10 cellular contexts compared by ENCODE assay signal in genomic region chr1:203644661-203645510, GRCh38. TPM values are rescaled to one million over a fixed set of nuclear protein-coding genes. Genes with fewer than 3 reads are reported as not detected.
DNase-seq lines count a peak whose midpoint lies in the region; ATAC-seq and TF ChIP-seq lines count a peak whose summit lies in the region.
"Had no signal": no experiment of that assay in that cellular context is flagged by ENCODE, and none has a peak within 500 bp of the region (broad histone marks: within the 10 kb centered on the region; RNA-seq: fewer than 3 reads in every experiment).

No MANE protein-coding gene starts in this region.

- H3K79me1 ChIP-seq in mesenchymal stem cell (replicated peaks; ENCODE audit: low read length, poor library complexity, severe bottlenecking): peaks cover 33% of the 10 kb centered on the region

- peaks cover 54% of the 10 kb centered on the region for H3K4me1 Mint-ChIP-seq in stimulated activated naive CD8-positive, alpha-beta T cell treated with anti-CD3 and anti-CD28 coated beads, Interleukin-15, Interleukin-2, amounts not matched to agents 100 ng/mL and 50 ng/mL, for 24 hours (ENCODE audit: low read depth)

- H3K9me3 Mint-ChIP-seq in stimulated activated naive CD8-positive, alpha-beta T cell treated with anti-CD3 and anti-CD28 coated beads, Interleukin-15, Interleukin-2, amounts not matched to agents 100 ng/mL and 50 ng/mL, for 24 hours: no peaks in the 10 kb centered on the region

- H2BK15ac ChIP-seq in mesenchymal stem cell (ENCODE audit: low read depth, poor library complexity, severe bottlenecking): peak overlapping the region; percentile 75

- no peak overlapping the region for H2BK120ac ChIP-seq in mesenchymal stem cell (ENCODE audit: low read depth, low read length)

- H3K4me3 ChIP-seq in mesenchymal stem cell (ENCODE audit: insufficient read depth in 1 of 2, low read depth in 1 of 2, low read length in 2 of 2) (no peak overlapping the region), dorsolateral prefrontal cortex (no peak overlapping the region)
- H3K4me3 ChIP-seq: BLaER1 treated with 17β-estradiol and CSF1 and Interleukin-3, amounts not matched to agents 10 nM and 100 nM; SK-N-MC had no signal

- intact Hi-C loops in dorsolateral prefrontal cortex (cut with DNase I): no loop called here

- H3K36me3 ChIP-seq in mesenchymal stem cell (ENCODE audit: control insufficient read depth in 1 of 2, insufficient read depth in 2 of 2, low read depth in 1 of 2, low read length in 2 of 2): peaks cover 0 to 43% of the 10 kb centered on the region in 2 experiments

- H3K36me3 Mint-ChIP-seq in stimulated activated naive CD8-positive, alpha-beta T cell treated with anti-CD3 and anti-CD28 coated beads, Interleukin-15, Interleukin-2, amounts not matched to agents 100 ng/mL and 50 ng/mL, for 24 hours (ENCODE audit: low read depth): no peaks in the 10 kb centered on the region

- H3K4me2 ChIP-seq in mesenchymal stem cell (ENCODE audit: low read length, poor library complexity, severe bottlenecking): no peak overlapping the region
- H3K4me2 ChIP-seq: BLaER1 treated with 17β-estradiol and CSF1 and Interleukin-3, amounts not matched to agents 10 nM and 100 nM had no signal

- peaks cover 8% of the 10 kb centered on the region for H3K4me1 ChIP-seq in mesenchymal stem cell (ENCODE audit: control insufficient read depth, insufficient read depth, low read depth, low read length)

- no peak overlapping the region for H2AK5ac ChIP-seq in mesenchymal stem cell (ENCODE audit: low read length, severe bottlenecking)

- WGBS in mesenchymal stem cell: 56% methylated on average over 3 of the region's 4 CpGs

- H2BK5ac ChIP-seq in mesenchymal stem cell (ENCODE audit: low read depth, low read length, poor library complexity, severe bottlenecking): no peak overlapping the region

- H4K8ac ChIP-seq in mesenchymal stem cell (ENCODE audit: low read length): peak overlapping the region; percentile 50

- H3K9me3 ChIP-seq in mesenchymal stem cell (ENCODE audit: control insufficient read depth, low read length): no peaks in the 10 kb centered on the region
- H3K9me3 ChIP-seq: BLaER1 treated with 17β-estradiol and CSF1 and Interleukin-3, amounts not matched to agents 10 nM and 100 nM had no signal

- ATAC-seq in stimulated activated naive CD8-positive, alpha-beta T cell treated with anti-CD3 and anti-CD28 coated beads, Interleukin-15, Interleukin-2, amounts not matched to agents 100 U/mL and 50 U/mL, for 24 hours: no peak

- H3K27me3 ChIP-seq in mesenchymal stem cell (ENCODE audit: control insufficient read depth in 1 of 2, insufficient read depth in 1 of 2, low read length in 2 of 2) (no peaks in the 10 kb centered on the region), dorsolateral prefrontal cortex (no peaks in the 10 kb centered on the region)
- H3K27me3 ChIP-seq: BLaER1 treated with 17β-estradiol and CSF1 and Interleukin-3, amounts not matched to agents 10 nM and 100 nM had no signal

- no peak overlapping the region for H3K18ac ChIP-seq in mesenchymal stem cell (ENCODE audit: low read depth in 1 of 2, low read length in 2 of 2)

- no peak for TF ChIP-seq CTCF in dorsolateral prefrontal cortex (IDR thresholded peaks at IDR 0.05 in 54 of 56, conservative IDR thresholded peaks at IDR 0.05 in 2 of 56; ENCODE audit: low read depth in 1 of 56, partially characterized antibody in 56 of 56)

- no peak overlapping the region for H3K14ac ChIP-seq in mesenchymal stem cell (ENCODE audit: low read length in 2 of 2)

- no peak overlapping the region for H3K23ac ChIP-seq in mesenchymal stem cell (ENCODE audit: low read length in 2 of 2)

- H3K27ac ChIP-seq in mesenchymal stem cell (ENCODE audit: low read length, poor library complexity, severe bottlenecking) (peak overlapping the region; percentile 63), dorsolateral prefrontal cortex (peak overlapping the region in 23 of 59 donors; percentile 5 to 77 (median 27))
- H3K27ac ChIP-seq: BLaER1 treated with 17β-estradiol and CSF1 and Interleukin-3, amounts not matched to agents 10 nM and 100 nM; SK-N-MC had no signal

- peak overlapping the region in 1 of 2 experiments; percentile 15 for H2BK12ac ChIP-seq in mesenchymal stem cell (ENCODE audit: low read length in 2 of 2)

- peak overlapping the region; percentile 6 for H3K27ac Mint-ChIP-seq in stimulated activated naive CD8-positive, alpha-beta T cell treated with anti-CD3 and anti-CD28 coated beads, Interleukin-15, Interleukin-2, amounts not matched to agents 100 ng/mL and 50 ng/mL, for 24 hours

- no peaks in the 10 kb centered on the region for H3K27me3 Mint-ChIP-seq in stimulated activated naive CD8-positive, alpha-beta T cell treated with anti-CD3 and anti-CD28 coated beads, Interleukin-15, Interleukin-2, amounts not matched to agents 100 ng/mL and 50 ng/mL, for 24 hours

- no peak overlapping the region for H3K4ac ChIP-seq in mesenchymal stem cell (ENCODE audit: low read depth in 1 of 2, low read length in 2 of 2)

- DNase-seq in stimulated activated naive CD8-positive, alpha-beta T cell treated with anti-CD3 and anti-CD28 coated beads, Interleukin-15, Interleukin-2, amounts not matched to agents 100 U/mL and 50 U/mL, for 24 hours: no peak
- DNase-seq in dermis blood vessel endothelial cell: peak; percentile 50
- DNase-seq in mesenchymal stem cell: peak; percentile 82
- no peak for DNase-seq in pons (ENCODE audit: low spot score)
- no peak for DNase-seq in NCI-H69 (lab: John Stamatoyannopoulos, UW)
- no peak for DNase-seq in NCI-H82 (lab: John Stamatoyannopoulos, UW)
- no peak for DNase-seq in dorsolateral prefrontal cortex

- peak overlapping the region; percentile 87 for H3K9ac ChIP-seq in mesenchymal stem cell (ENCODE audit: low read length)
- H3K9ac ChIP-seq: BLaER1 treated with 17β-estradiol and CSF1 and Interleukin-3, amounts not matched to agents 10 nM and 100 nM had no signal

- H4K91ac ChIP-seq in mesenchymal stem cell (ENCODE audit: low read length): no peak overlapping the region

- H2AFZ ChIP-seq in mesenchymal stem cell (ENCODE audit: low read depth, low read length): no peak overlapping the region

- H3K4me3 Mint-ChIP-seq in stimulated activated naive CD8-positive, alpha-beta T cell treated with anti-CD3 and anti-CD28 coated beads, Interleukin-15, Interleukin-2, amounts not matched to agents 100 ng/mL and 50 ng/mL, for 24 hours: no peak overlapping the region

RNA-seq across cellular contexts. Expression of gene ATP2B4, which starts 18.3 kb away (rescaled TPM):
- total RNA-seq in dermis blood vessel endothelial cell: 108 and 145 TPM in 2 replicates
- polyA plus RNA-seq in mesenchymal stem cell (2013, experiment 1 of 2): 58.0 TPM
- 58.7 TPM for polyA plus RNA-seq in mesenchymal stem cell (2013, experiment 2 of 2)
- total RNA-seq in dorsolateral prefrontal cortex: 100 to 1,000 TPM in 118 of 120 experiments, 10 to 100 TPM in 2; 87.0 to 184 (median 142) TPM

Comparison
In these comparisons a context has a peak if more than half of its experiments do, and no peak if none do; other contexts are left out.
1. DNase-seq: peak in dermis blood vessel endothelial cell (single experiment) and mesenchymal stem cell (single experiment); none in stimulated activated naive CD8-positive, alpha-beta T cell treated with anti-CD3 and anti-CD28 coated beads, Interleukin-15, Interleukin-2, amounts not matched to agents 100 U/mL and 50 U/mL, for 24 hours (single experiment), pons (single experiment), NCI-H69 (single experiment), NCI-H82 (single experiment) and dorsolateral prefrontal cortex (0 of 10).